ENCODE assay signal across 1 cellular context in the genomic region with DNA sequence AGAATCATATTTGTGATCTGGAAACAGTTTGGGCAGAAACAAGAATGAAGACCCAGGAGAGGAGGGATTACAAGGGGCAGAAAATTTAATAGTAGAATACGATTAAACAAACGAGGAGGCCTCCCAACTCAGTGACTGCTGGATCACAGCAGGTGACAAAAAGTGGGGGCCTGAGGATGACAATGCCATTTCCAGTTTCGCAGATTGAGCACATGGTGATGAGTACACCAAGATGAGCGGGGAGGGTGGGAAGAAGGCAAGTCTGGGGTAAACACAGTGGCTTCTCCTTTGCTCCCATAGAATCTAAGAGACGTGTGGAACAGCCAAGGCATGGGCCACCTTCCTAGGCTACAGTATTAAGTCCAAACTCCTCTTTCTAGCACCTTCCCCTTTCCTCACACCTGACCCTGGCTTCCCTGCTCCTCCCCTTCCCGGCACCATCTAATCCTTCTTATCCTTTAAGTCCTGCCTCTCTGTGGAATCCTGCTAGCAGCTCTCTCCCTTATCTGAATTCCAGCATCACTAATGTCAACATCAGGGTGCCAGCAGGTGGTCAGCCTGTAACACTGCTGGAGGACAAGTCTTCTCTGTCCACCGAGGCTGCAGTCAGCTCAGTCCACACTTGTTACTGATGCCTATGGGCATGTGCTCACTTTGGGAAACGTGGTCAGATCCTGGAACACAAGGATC.
TF ChIP-seq lines count a peak whose summit lies in the region.

No MANE protein-coding gene starts in this region.

TF ChIP-seq in HepG2, 621 proteins besides CTCF, POLR2A, EP300 and RAD21 (continued from another document and continues in another):
- TF ChIP-seq MAZ (IDR thresholded peaks at IDR 0.05; ENCODE audit: borderline replicate concordance, low read depth, low read length) (no peak), MAZ (CRISPR knock-in tag; IDR thresholded peaks at IDR 0.05; ENCODE audit: low read depth) (peak; percentile 61; the same call in 1 of the 2 replicates), ZNF615 (CRISPR knock-in tag; IDR thresholded peaks at IDR 0.05; ENCODE audit: borderline replicate concordance) (peak; percentile 4; the same call in 1 of the 2 replicates), JUN (CRISPR knock-in tag; IDR thresholded peaks at IDR 0.05) (no peak), FOSL2 (CRISPR knock-in tag; IDR thresholded peaks at IDR 0.05) (peak; percentile 74), ZNF792 (CRISPR knock-in tag; IDR thresholded peaks at IDR 0.05) (peak; percentile 68; the same call in 1 of the 2 replicates), TGIF2 (CRISPR knock-in tag; IDR thresholded peaks at IDR 0.05) (peak; percentile 87), SP5 (CRISPR knock-in tag; IDR thresholded peaks at IDR 0.05; ENCODE audit: borderline replicate concordance, low read depth) (peak; percentile 95), NR2F6 (IDR thresholded peaks at IDR 0.05) (peak; percentile 53; the same call in 1 of the 2 replicates), NR2F6 (CRISPR knock-in tag; IDR thresholded peaks at IDR 0.05) (peak; percentile 73), NFYC (CRISPR knock-in tag; IDR thresholded peaks at IDR 0.05) (0 out of 2 replicates have a peak, but pooled peaks have one; percentile 31), NR2F2 (IDR thresholded peaks at IDR 0.05; ENCODE audit: borderline replicate concordance, low read depth) (peak; percentile 48; the same call in 1 of the 2 replicates), MIER2 (CRISPR knock-in tag; IDR thresholded peaks at IDR 0.05) (0 out of 2 replicates have a peak, but pooled peaks have one; percentile 56), FOXA3 (CRISPR knock-in tag; IDR thresholded peaks at IDR 0.05) (peak; percentile 97), FLYWCH1 (CRISPR knock-in tag; IDR thresholded peaks at IDR 0.05) (no peak), HIVEP1 (CRISPR knock-in tag; IDR thresholded peaks at IDR 0.05) (0 out of 2 replicates have a peak, but pooled peaks have one; percentile 19), ZBTB33 (CRISPR knock-in tag; IDR thresholded peaks at IDR 0.05) (peak; percentile 47; the same call in 1 of the 2 replicates), ZNF749 (CRISPR knock-in tag; IDR thresholded peaks at IDR 0.05; ENCODE audit: borderline replicate concordance) (peak; percentile 55; the same call in 1 of the 2 replicates), ZBTB40 (IDR thresholded peaks at IDR 0.05) (no peak), ZBTB40 (CRISPR knock-in tag; IDR thresholded peaks at IDR 0.05) (peak; percentile 35; the same call in 1 of the 2 replicates), MYC (CRISPR knock-in tag; IDR thresholded peaks at IDR 0.05; ENCODE audit: borderline replicate concordance) (peak; percentile 89), SOX13 (IDR thresholded peaks at IDR 0.05) (no peak), SOX13 (CRISPR knock-in tag; conservative IDR thresholded peaks at IDR 0.05 in 1 of 2, IDR thresholded peaks at IDR 0.05 in 1 of 2) (peak in 1 of 2 experiments; percentile 88; a peak in 2 of 4 replicates), SNAI1 (CRISPR knock-in tag; IDR thresholded peaks at IDR 0.05; ENCODE audit: borderline replicate concordance) (peak; percentile 78; the same call in 1 of the 2 replicates), ZNF296 (CRISPR knock-in tag; conservative IDR thresholded peaks at IDR 0.05) (peak; percentile 92), JUND (CRISPR knock-in tag; IDR thresholded peaks at IDR 0.05) (peak; percentile 71; the same call in 1 of the 2 replicates), IRF9 (CRISPR knock-in tag; IDR thresholded peaks at IDR 0.05; ENCODE audit: borderline replicate concordance) (no peak), RCOR2 (CRISPR knock-in tag; IDR thresholded peaks at IDR 0.05) (peak; percentile 75; the same call in 1 of the 2 replicates), PITX1 (CRISPR knock-in tag; IDR thresholded peaks at IDR 0.05) (peak; percentile 98), ZNF362 (CRISPR knock-in tag; IDR thresholded peaks at IDR 0.05; ENCODE audit: borderline replicate concordance) (no peak; the same call in 1 of the 2 replicates), NFKB2 (CRISPR knock-in tag; IDR thresholded peaks at IDR 0.05; ENCODE audit: borderline replicate concordance) (no peak), ZBTB8A (CRISPR knock-in tag; IDR thresholded peaks at IDR 0.05; ENCODE audit: borderline replicate concordance, low read depth) (no peak), ZMAT3 (CRISPR knock-in tag; conservative IDR thresholded peaks at IDR 0.05) (peak; percentile 47; the same call in 1 of the 2 replicates), TCF7 (IDR thresholded peaks at IDR 0.05; ENCODE audit: low read depth) (peak; percentile 40; the same call in 1 of the 2 replicates), ZNF263 (CRISPR knock-in tag; IDR thresholded peaks at IDR 0.05) (0 out of 2 replicates have a peak, but pooled peaks have one; percentile 27), GFI1 (CRISPR knock-in tag; IDR thresholded peaks at IDR 0.05; ENCODE audit: borderline replicate concordance) (peak; percentile 68; the same call in 1 of the 2 replicates), SP2 (CRISPR knock-in tag; IDR thresholded peaks at IDR 0.05) (no peak), ZBTB38 (CRISPR knock-in tag; IDR thresholded peaks at IDR 0.05) (0 out of 2 replicates have a peak, but pooled peaks have one; percentile 35), THAP11 (CRISPR knock-in tag; IDR thresholded peaks at IDR 0.05) (peak; percentile 44), ZFP41 (CRISPR knock-in tag; IDR thresholded peaks at IDR 0.05; ENCODE audit: borderline replicate concordance) (no peak), SIX4 (CRISPR knock-in tag; IDR thresholded peaks at IDR 0.05) (peak; percentile 93), HNF4A (CRISPR knock-in tag; IDR thresholded peaks at IDR 0.05) (peak; percentile 81), THAP9 (CRISPR knock-in tag; IDR thresholded peaks at IDR 0.05; ENCODE audit: borderline replicate concordance) (no peak), TBX2 (CRISPR knock-in tag; IDR thresholded peaks at IDR 0.05; ENCODE audit: borderline replicate concordance) (peak; percentile 99)
- TF ChIP-seq, protein P1, sequence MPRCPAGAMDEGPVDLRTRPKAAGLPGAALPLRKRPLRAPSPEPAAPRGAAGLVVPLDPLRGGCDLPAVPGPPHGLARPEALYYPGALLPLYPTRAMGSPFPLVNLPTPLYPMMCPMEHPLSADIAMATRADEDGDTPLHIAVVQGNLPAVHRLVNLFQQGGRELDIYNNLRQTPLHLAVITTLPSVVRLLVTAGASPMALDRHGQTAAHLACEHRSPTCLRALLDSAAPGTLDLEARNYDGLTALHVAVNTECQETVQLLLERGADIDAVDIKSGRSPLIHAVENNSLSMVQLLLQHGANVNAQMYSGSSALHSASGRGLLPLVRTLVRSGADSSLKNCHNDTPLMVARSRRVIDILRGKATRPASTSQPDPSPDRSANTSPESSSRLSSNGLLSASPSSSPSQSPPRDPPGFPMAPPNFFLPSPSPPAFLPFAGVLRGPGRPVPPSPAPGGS (CRISPR knock-in tag; IDR thresholded peaks at IDR 0.05), result peak; percentile 90
